ENCODE assay signal across 23 cellular contexts in genomic region chr20:51979226-51979625, GRCh38.
DNase-seq lines count a peak whose midpoint lies in the region; ATAC-seq, FAIRE-seq and TF ChIP-seq lines count a peak whose summit lies in the region.
"Had no signal": no experiment of that assay in that cellular context is flagged by ENCODE, and none has a peak within 500 bp of the region (broad histone marks: within the 10 kb centered on the region; RNA-seq: fewer than 3 reads in every experiment).

No MANE protein-coding gene starts in this region.

- H4K91ac ChIP-seq in H1 (replicated peaks; ENCODE audit: insufficient read length, low read length) (no peak overlapping the region), trophoblast cell (ENCODE audit: low read depth, low read length) (no peak overlapping the region)

- H3K36me3 Mint-ChIP-seq in nephron progenitor cell (ENCODE audit: low read depth) = peaks cover 25% of the 10 kb centered on the region
- H3K36me3 Mint-ChIP-seq: CD4-positive, CD25-positive, alpha-beta regulatory T cell had no signal

- no peak overlapping the region for H3K18ac ChIP-seq in H1 (ENCODE audit: extremely low read depth, low read length)
- no peak overlapping the region for H3K18ac ChIP-seq in trophoblast cell (ENCODE audit: low read length)

- peaks cover 2% of the 10 kb centered on the region for H3K27me3 Mint-ChIP-seq in nephron progenitor cell (ENCODE audit: low read depth, poor library complexity)

- H3K36me3 ChIP-seq in H1 (ENCODE audit: control insufficient read depth in 2 of 4, insufficient read depth in 4 of 4, low read length in 3 of 4) (no peaks in the 10 kb centered on the region), trophoblast cell (ENCODE audit: control insufficient read depth in 1 of 2, insufficient read depth in 2 of 2, low read length in 2 of 2) (no peaks in the 10 kb centered on the region)
- H3K36me3 ChIP-seq: BE2C had no signal

- peaks cover 8 to 11% of the 10 kb centered on the region in 2 experiments for H3K9me3 ChIP-seq in H1 (ENCODE audit: insufficient read depth in 2 of 2, low read depth in 1 of 2, low read length in 1 of 2)
- H3K9me3 ChIP-seq in trophoblast cell (ENCODE audit: insufficient read depth, low read depth, low read length) = peaks cover 4% of the 10 kb centered on the region
- H3K9me3 ChIP-seq: BE2C had no signal

- ATAC-seq in GM21576 (IDR thresholded peaks at IDR 0.05; ENCODE audit: unreplicated experiment) (no peak), HG03108 (IDR thresholded peaks at IDR 0.05; ENCODE audit: unreplicated experiment) (no peak)
- ATAC-seq: GM23338, HCT116, HepG2 had no signal

- H2AK5ac ChIP-seq in H1 (ENCODE audit: low read depth, low read length) = 0 out of 2 replicates have a peak overlapping the region, but pooled peaks have one; percentile 17
- H2AK5ac ChIP-seq in trophoblast cell (ENCODE audit: low read length) = no peak overlapping the region

- 88% methylated on average over 4 of the region's 4 CpGs; no CpG with 5 or more reads in 1 of the 2 experiments for WGBS in H1 (ENCODE audit: extremely low coverage in 1 of 2, insufficient coverage in 1 of 2, insufficient read length in 1 of 2, insufficient replicate concordance in 2 of 2, low coverage in 1 of 2, low lambda C conversion rate in 2 of 2, missing lambda C conversion rate in 1 of 2), 2 experiments
- no CpG with 5 or more reads among the region's 4 CpGs for WGBS in trophoblast cell (ENCODE audit: extremely low coverage, insufficient coverage, insufficient read length)

- no peaks in the 10 kb centered on the region for H4K20me1 ChIP-seq in H1 (replicated peaks in 1 of 2; ENCODE audit: control insufficient read depth in 1 of 2, insufficient read depth in 2 of 2, low read length in 2 of 2)

- H3K9ac ChIP-seq in H1 (replicated peaks in 1 of 4; ENCODE audit: extremely low read depth in 1 of 4, low read depth in 3 of 4, low read length in 3 of 4) = no peak overlapping the region
- no peak overlapping the region for H3K9ac ChIP-seq in trophoblast cell (ENCODE audit: low read length)

- H3K4ac ChIP-seq in H1 (replicated peaks; ENCODE audit: insufficient read length, low read depth, low read length) = no peak overlapping the region
- H3K4ac ChIP-seq in trophoblast cell (ENCODE audit: low read depth, low read length) = no peak overlapping the region

- POLR2A ChIA-PET in H1 (lab: Charles Lee; ENCODE audit: partially characterized antibody) = no interaction called here

- H2AFZ ChIP-seq in H1 (ENCODE audit: low read length) (no peak overlapping the region), trophoblast cell (ENCODE audit: insufficient read depth, low read length, poor library complexity) (no peak overlapping the region)
- H2AFZ ChIP-seq: GM23338 had no signal

- peaks cover 6% of the 10 kb centered on the region for H3K4me1 Mint-ChIP-seq in nephron progenitor cell
- H3K4me1 Mint-ChIP-seq: CD4-positive, CD25-positive, alpha-beta regulatory T cell; CD8-positive, alpha-beta memory T cell had no signal

- H3K4me3 Mint-ChIP-seq in nephron progenitor cell = no peak overlapping the region
- H3K4me3 Mint-ChIP-seq: CD4-positive, CD25-positive, alpha-beta regulatory T cell; CD8-positive, alpha-beta memory T cell; GM23338; HFFc6 had no signal

- CTCF ChIA-PET in H1 (lab: Charles Lee; ENCODE audit: partially characterized antibody) = no interaction called here

- no peak overlapping the region for H4K5ac ChIP-seq in H1 (ENCODE audit: insufficient read length, low read depth, low read length)

- H3K4me2 ChIP-seq in H1 (ENCODE audit: insufficient read depth in 1 of 2, low read depth in 2 of 2, low read length in 2 of 2) (no peak overlapping the region), trophoblast cell (ENCODE audit: low read length) (no peak overlapping the region)
- H3K4me2 ChIP-seq: GM23338 had no signal

- H4K12ac ChIP-seq in trophoblast cell (ENCODE audit: low read depth, low read length) = no peak overlapping the region

- TF ChIP-seq CTCF in H1 (IDR thresholded peaks at IDR 0.05; ENCODE audit: control extremely low read depth in 1 of 3, insufficient read depth in 1 of 3, low read depth in 1 of 3, low read length in 3 of 3) = no peak
- no peak for TF ChIP-seq CTCF in nephron progenitor cell (IDR thresholded peaks at IDR 0.05)

- H4K8ac ChIP-seq in H1 (ENCODE audit: extremely low read depth, insufficient read depth, low read length) = no peak overlapping the region
- H4K8ac ChIP-seq in trophoblast cell (ENCODE audit: low read depth, low read length) = no peak overlapping the region

- TF ChIP-seq POLR2A in H1 (IDR thresholded peaks at IDR 0.05; ENCODE audit: control extremely low read depth in 1 of 2, low read depth in 2 of 2, low read length in 2 of 2) = no peak

- H3K79me2 ChIP-seq in H1 (ENCODE audit: control insufficient read depth in 1 of 2, insufficient read depth in 2 of 2, low read length in 2 of 2) = no peaks in the 10 kb centered on the region
- H3K79me2 ChIP-seq in trophoblast cell (ENCODE audit: control insufficient read depth, insufficient read depth, low read length, poor library complexity) = no peaks in the 10 kb centered on the region

- no peak overlapping the region for H3K56ac ChIP-seq in H1 (replicated peaks; ENCODE audit: insufficient read length, low read depth, low read length)

- H3K23me2 ChIP-seq in H1 (ENCODE audit: low read depth, low read length) = no peaks in the 10 kb centered on the region

- no peak overlapping the region for H2BK20ac ChIP-seq in H1 (ENCODE audit: low read length)

- peak overlapping the region; percentile 85 for H3K27ac Mint-ChIP-seq in nephron progenitor cell
- H3K27ac Mint-ChIP-seq: CD4-positive, CD25-positive, alpha-beta regulatory T cell; GM23338; HFFc6 had no signal

- no peak overlapping the region for H2BK15ac ChIP-seq in H1 (ENCODE audit: low read length)

- no peak overlapping the region for H3K14ac ChIP-seq in H1 (ENCODE audit: insufficient read length)
- H3K14ac ChIP-seq in trophoblast cell (ENCODE audit: low read length) = no peak overlapping the region

- no peaks in the 10 kb centered on the region for H3K79me1 ChIP-seq in H1 (ENCODE audit: low read depth, low read length)
- no peaks in the 10 kb centered on the region for H3K79me1 ChIP-seq in trophoblast cell (ENCODE audit: low read length)

- TF ChIP-seq EP300 in H1 (IDR thresholded peaks at IDR 0.05; ENCODE audit: borderline replicate concordance in 1 of 2, low read depth in 2 of 2, low read length in 2 of 2) = no peak

- H2BK120ac ChIP-seq in H1 (replicated peaks; ENCODE audit: low read depth, low read length) (no peak overlapping the region), trophoblast cell (ENCODE audit: insufficient read depth, low read length, poor library complexity) (no peak overlapping the region)

- H3K23ac ChIP-seq in H1 (ENCODE audit: insufficient read length) (no peak overlapping the region), trophoblast cell (ENCODE audit: low read length) (no peak overlapping the region)

- no peak overlapping the region for H2BK5ac ChIP-seq in H1 (ENCODE audit: low read depth, low read length)
- H2BK5ac ChIP-seq in trophoblast cell (ENCODE audit: low read depth, low read length, poor library complexity) = no peak overlapping the region

- peaks cover 40% of the 10 kb centered on the region for H3K9me3 Mint-ChIP-seq in nephron progenitor cell

- H2BK12ac ChIP-seq in H1 (ENCODE audit: low read depth, low read length) = no peak overlapping the region
- no peak overlapping the region for H2BK12ac ChIP-seq in trophoblast cell (ENCODE audit: low read length)

- H3K27ac ChIP-seq in H1 (ENCODE audit: low read depth, low read length) (no peak overlapping the region), trophoblast cell (ENCODE audit: low read depth, low read length) (no peak overlapping the region)

- DNase-seq in RPMI7951 (ENCODE audit: low read depth) = peak; percentile 22
- DNase-seq in H1 (ENCODE audit: low read depth in 1 of 2, low spot score in 2 of 2) = no peak
- DNase-seq in nephron progenitor cell = no peak
- peak; percentile 85 to 89 for DNase-seq in trophoblast cell
- no peak for DNase-seq in Kasumi-1 (lab: John Stamatoyannopoulos, UW)
- DNase-seq: BE2C; C1 segment of cervical spinal cord; CD4-positive, CD25-positive, alpha-beta regulatory T cell; CD8-positive, alpha-beta memory T cell; COR-L47; DMS 273 treated with DMSO at 0.1 percent for 48 hours; DMS53; DND-41; EL; H7; HFFc6 had no signal

- TF ChIP-seq RAD21 in H1 (IDR thresholded peaks at IDR 0.05 in 1 of 2, conservative IDR thresholded peaks at IDR 0.05 in 1 of 2; ENCODE audit: low read depth in 2 of 2, low read length in 2 of 2) = no peak

- H3K27me3 ChIP-seq in H1 (replicated peaks in 1 of 4; ENCODE audit: control insufficient read depth in 3 of 4, extremely low read depth in 1 of 4, insufficient read depth in 3 of 4, low read length in 3 of 4) (no peaks in the 10 kb centered on the region), trophoblast cell (ENCODE audit: insufficient read depth, low read length) (no peaks in the 10 kb centered on the region)
- H3K27me3 ChIP-seq: BE2C had no signal

- FAIRE-seq in H1 (lab: Jason Lieb, UNC) = no peak
- FAIRE-seq: GM12891, GM19239, HepG2 had no signal

- H3K4me3 ChIP-seq in H1 (ENCODE audit: extremely low read depth in 1 of 4, insufficient read depth in 2 of 4, low read depth in 3 of 4, low read length in 4 of 4) (no peak overlapping the region), trophoblast cell (ENCODE audit: low read depth, low read length) (no peak overlapping the region)
- H3K4me3 ChIP-seq: GM23338 had no signal

- H3K4me1 ChIP-seq in H1 (replicated peaks in 1 of 4; ENCODE audit: control insufficient read depth in 3 of 4, insufficient read depth in 4 of 4, low read length in 3 of 4) (no peaks in the 10 kb centered on the region), trophoblast cell (ENCODE audit: control insufficient read depth in 1 of 2, insufficient read depth in 2 of 2, low read length in 2 of 2) (no peaks in the 10 kb centered on the region)
- H3K4me1 ChIP-seq: BE2C had no signal

TF ChIP-seq in H1, 55 proteins besides CTCF, POLR2A, EP300 and RAD21 (continues in another document):
- TF ChIP-seq BACH1 (IDR thresholded peaks at IDR 0.05; ENCODE audit: low read length) (no peak), NANOG (IDR thresholded peaks at IDR 0.05; ENCODE audit: insufficient read depth, low read depth, low read length, poor library complexity, severe bottlenecking) (no peak), SRF (IDR thresholded peaks at IDR 0.05; ENCODE audit: low read depth, low read length) (no peak), GABPA (IDR thresholded peaks at IDR 0.05; ENCODE audit: borderline replicate concordance, insufficient read depth, low read length) (no peak), TAF7 (optimal IDR thresholded peaks at IDR 0.05; ENCODE audit: borderline replicate concordance, low read depth, low read length) (no peak), ASH2L (IDR thresholded peaks at IDR 0.05; ENCODE audit: low read length) (no peak), BRCA1 (IDR thresholded peaks at IDR 0.05; ENCODE audit: low read depth, low read length) (no peak), NRF1 (IDR thresholded peaks at IDR 0.05; ENCODE audit: low read depth, low read length) (no peak), CEBPB (IDR thresholded peaks at IDR 0.05; ENCODE audit: low read depth, low read length) (no peak), MAFK (IDR thresholded peaks at IDR 0.05; ENCODE audit: low read depth, low read length) (no peak), RNF2 (IDR thresholded peaks at IDR 0.05; ENCODE audit: borderline replicate concordance, low read depth, low read length, missing control alignments, poor library complexity, severe bottlenecking) (no peak)

Comparison
In these comparisons a context has a peak if more than half of its experiments do, and no peak if none do; other contexts are left out.
1. DNase-seq: peak in RPMI7951 (single experiment) and trophoblast cell (2 of 2); none in H1 (0 of 2), nephron progenitor cell (single experiment) and Kasumi-1 (0 of 2).